Comparison of ENCODE assay signal across 16 cellular contexts in genomic region chr7:32068411-32068905, GRCh38. TPM values are rescaled to one million over a fixed set of nuclear protein-coding genes. Genes with fewer than 3 reads are reported as not detected.
DNase-seq lines count a peak whose midpoint lies in the region; FAIRE-seq and TF ChIP-seq lines count a peak whose summit lies in the region.
"Had no signal": no experiment of that assay in that cellular context is flagged by ENCODE, and none has a peak within 500 bp of the region (broad histone marks: within the 10 kb centered on the region; RNA-seq: fewer than 3 reads in every experiment).

No MANE protein-coding gene starts in this region.

- in situ Hi-C loops in mammary epithelial cell (cut with MboI; ENCODE audit: low sequenced_read_pairs in 2 of 2), result loop anchor here in 1 of 2 donors (10.0 kb wide), 1 partner anchor 96 kb away; no protein-coding TSS in a partner anchor

- H4K20me1 ChIP-seq in mammary epithelial cell (ENCODE audit: insufficient read depth, low read length), result no peaks in the 10 kb centered on the region

- H3K9ac ChIP-seq in mammary epithelial cell (ENCODE audit: insufficient read depth, low read length), result peak overlapping the region; percentile 64

- peak overlapping the region; percentile 83 for H3K4me2 ChIP-seq in mammary epithelial cell (ENCODE audit: insufficient read depth, low read depth, low read length)

- no peak for DNase-seq in Calu3
- no peak for DNase-seq in H54 (ENCODE audit: insufficient read length, low spot score)
- DNase-seq in mammary epithelial cell, result peak; percentile 34
- DNase-seq in putamen (ENCODE audit: low spot score), result peak; percentile 20
- DNase-seq in HuH-7.5 (ENCODE audit: low spot score), result no peak
- no peak for DNase-seq in AG08396 (ENCODE audit: low spot score)
- DNase-seq in COLO829 (ENCODE audit: low spot score), result no peak
- DNase-seq in frontal cortex (ENCODE audit: low spot score in 2 of 2), result no peak
- DNase-seq: activated CD8-positive, alpha-beta memory T cell treated with anti-CD3 and anti-CD28 coated beads, Interleukin-2, amount 10 ng/mL, durations not matched to agents 7 days and 5 days; activated gamma-delta T cell; DMS79 treated with DMSO at 0.1 percent for 48 hours; HCEC 1CT; hippocampal formation; left colon; NCI-H1417 had no signal

- peak overlapping the region; percentile 27 to 90 (median 69) for H3K4me3 ChIP-seq in mammary epithelial cell (replicated peaks in 1 of 3; ENCODE audit: insufficient read depth in 1 of 3, low read depth in 2 of 3, low read length in 3 of 3)

- WGBS in mammary epithelial cell (ENCODE audit: low coverage, missing lambda C conversion rate), result 3% methylated on average over 6 of the region's 6 CpGs

- H3K79me2 ChIP-seq in mammary epithelial cell (ENCODE audit: insufficient read depth, low read length), result peaks cover 86% of the 10 kb centered on the region

- peak overlapping the region; percentile 40 for H3K27ac ChIP-seq in mammary epithelial cell (ENCODE audit: insufficient read depth, low read depth, low read length)

- H3K9me3 ChIP-seq in mammary epithelial cell (replicated peaks; ENCODE audit: insufficient read depth, low read length), result no peaks in the 10 kb centered on the region

- H3K4me1 Mint-ChIP-seq in Calu3 (ENCODE audit: low read depth, unreplicated experiment), result peaks cover 55% of the 10 kb centered on the region
- H3K4me1 Mint-ChIP-seq: activated CD8-positive, alpha-beta memory T cell treated with anti-CD3 and anti-CD28 coated beads, Interleukin-2, amount 10 ng/mL, durations not matched to agents 7 days and 5 days had no signal

- intact Hi-C loops in Calu3 (cut with micrococcal nuclease; ENCODE audit: unreplicated experiment), result no loop called here
- intact Hi-C loops in mammary epithelial cell (cut with micrococcal nuclease), result no loop called here

- no peak overlapping the region for H3K27ac Mint-ChIP-seq in Calu3 (ENCODE audit: unreplicated experiment)
- H3K27ac Mint-ChIP-seq: activated CD8-positive, alpha-beta memory T cell treated with anti-CD3 and anti-CD28 coated beads, Interleukin-2, amount 10 ng/mL, durations not matched to agents 7 days and 5 days had no signal

- no peak for TF ChIP-seq CTCF in Calu3 (IDR thresholded peaks at IDR 0.05; ENCODE audit: unreplicated experiment)
- no peak for TF ChIP-seq CTCF in mammary epithelial cell (conservative IDR thresholded peaks at IDR 0.05 in 1 of 2, IDR thresholded peaks at IDR 0.05 in 1 of 2; ENCODE audit: extremely low read depth in 1 of 2, insufficient read depth in 1 of 2, low read depth in 1 of 2, low read length in 2 of 2)

- H3K4me1 ChIP-seq in mammary epithelial cell (ENCODE audit: insufficient read depth, low read length), result peaks cover 20% of the 10 kb centered on the region

- no TSS peak for BruUV-seq in Calu3 (replicated peaks; lab: Mats Ljungman, UMichigan)
- no TSS peak for BruUV-seq in mammary epithelial cell (replicated peaks; lab: Mats Ljungman, UMichigan)

- peaks cover 26% of the 10 kb centered on the region for H3K36me3 Mint-ChIP-seq in Calu3 (ENCODE audit: insufficient read depth, unreplicated experiment)
- H3K36me3 Mint-ChIP-seq: activated CD8-positive, alpha-beta memory T cell treated with anti-CD3 and anti-CD28 coated beads, Interleukin-2, amount 10 ng/mL, durations not matched to agents 7 days and 5 days had no signal

- dilution Hi-C loops in mammary epithelial cell (cut with HindIII; ENCODE audit: low sequenced_read_pairs), result no loop called here

- CTCF ChIA-PET in Calu3 (lab: Charles Lee), result interaction anchor here (1.6 kb wide), 1 partner anchor 8 kb away, joined by 7 read pairs; no protein-coding TSS in a partner anchor
- CTCF ChIA-PET in mammary epithelial cell (lab: Charles Lee; ENCODE audit: low non-redundant PET), result no interaction called here

- no peaks in the 10 kb centered on the region for H3K9me3 Mint-ChIP-seq in Calu3 (ENCODE audit: low read depth, unreplicated experiment)

- H2AFZ ChIP-seq in mammary epithelial cell (ENCODE audit: low read depth, low read length), result peak overlapping the region; percentile 73

- no peaks in the 10 kb centered on the region for H3K36me3 ChIP-seq in mammary epithelial cell (ENCODE audit: insufficient read depth, low read length)

- H3K27me3 Mint-ChIP-seq in Calu3 (ENCODE audit: unreplicated experiment), result no peaks in the 10 kb centered on the region

- peak; percentile 30 for FAIRE-seq in H54 (lab: Jason Lieb, UNC)
- FAIRE-seq in frontal cortex (lab: Jason Lieb, UNC), result no peak

- peak overlapping the region; percentile 95 for H3K4me3 Mint-ChIP-seq in Calu3 (ENCODE audit: low read depth, unreplicated experiment)
- H3K4me3 Mint-ChIP-seq: activated CD8-positive, alpha-beta memory T cell treated with anti-CD3 and anti-CD28 coated beads, Interleukin-2, amount 10 ng/mL, durations not matched to agents 7 days and 5 days had no signal

- no peaks in the 10 kb centered on the region for H3K27me3 ChIP-seq in mammary epithelial cell (ENCODE audit: insufficient read depth, low read length)

- no peak for TF ChIP-seq POLR2A in H54 (IDR thresholded peaks at IDR 0.05; ENCODE audit: low read depth, low read length)

RNA-seq across cellular contexts. Expression of gene PDE1C, which starts 1.7 kb away (rescaled TPM):
- total RNA-seq in Calu3 (2022), result 25.1 and 34.0 TPM in 2 replicates
- total RNA-seq in mammary epithelial cell, result 100 to 1,000 TPM in 1 of 2 donors, 10 to 100 TPM in 1; 35.8 to 109 TPM
- polyA plus RNA-seq in mammary epithelial cell, result 8.0 TPM
- polyA minus RNA-seq in mammary epithelial cell, result 112 TPM
- total RNA-seq in frontal cortex, result 19.2 TPM
- total RNA-seq: activated CD8-positive, alpha-beta memory T cell treated with anti-CD3 and anti-CD28 coated beads, Interleukin-2, amount 10 ng/mL, durations not matched to agents 7 days and 5 days; T-helper 2 cell treated with Interferon-gamma antibody and Interleukin-4, amounts not matched to agents 100 ng/mL and 5 ng/mL, for 36 hours had no signal

Comparison
In these comparisons a context has a peak if more than half of its experiments do, and no peak if none do; other contexts are left out.
1. DNase-seq: peak in mammary epithelial cell (single experiment) and putamen (single experiment); none in Calu3 (single experiment), H54 (single experiment), HuH-7.5 (single experiment), AG08396 (single experiment), COLO829 (single experiment) and frontal cortex (0 of 2).